ENCODE assay signal across 15 cellular contexts in the genomic region with DNA sequence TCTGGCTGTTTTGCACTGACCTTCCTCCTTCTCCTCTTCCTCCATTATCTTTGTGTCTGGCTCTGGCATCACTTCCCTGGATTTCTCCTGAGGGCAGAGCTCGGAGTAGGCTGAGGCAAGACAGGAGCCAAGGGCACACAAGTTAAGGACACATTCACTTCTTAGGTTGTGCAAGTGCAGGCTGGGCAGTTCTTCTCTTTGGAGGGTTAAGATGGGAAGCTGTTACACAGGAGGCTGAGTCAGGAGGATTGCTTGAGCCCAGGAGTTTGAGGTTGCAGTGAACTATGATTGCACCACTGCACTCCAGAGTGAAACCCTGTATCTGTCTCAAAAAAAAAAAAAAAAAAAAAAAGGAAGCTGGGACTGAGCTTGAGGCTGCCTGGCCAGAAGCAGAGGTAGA.
"Had no signal": no experiment of that assay in that cellular context is flagged by ENCODE, and none has a peak within 500 bp of the region (broad histone marks: within the 10 kb centered on the region; RNA-seq: fewer than 3 reads in every experiment).

No MANE protein-coding gene starts in this region.

- H3K36me3 ChIP-seq: brain microvascular endothelial cell, spleen, tibial nerve had no signal

- ATAC-seq: activated CD8-positive, alpha-beta memory T cell treated with anti-CD3 and anti-CD28 coated beads, Interleukin-2, amount 10 ng/mL, durations not matched to agents 7 days and 5 days; esophagus mucosa; left cardiac atrium; sciatic nerve; stimulated activated naive B cell treated with anti-CD40 and anti-IgM and Interleukin-4, amounts not matched to agents 10 μg/mL and 1 μg/mL and 100 μg/mL, for 72 hours had no signal

- DNase-seq: activated CD4-positive, alpha-beta T cell treated with anti-CD3 and anti-CD28 coated beads, Interleukin-2, amount 50 U/mL, for 48 hours; activated CD4-positive, CD25-positive, alpha-beta regulatory T cell treated with anti-CD3 and anti-CD28 coated beads, Interleukin-2, amount 50 U/mL, for 72 hours; activated CD8-positive, alpha-beta memory T cell treated with anti-CD3 and anti-CD28 coated beads, Interleukin-2, amount 10 ng/mL, durations not matched to agents 7 days and 5 days; activated gamma-delta T cell; brain microvascular endothelial cell; cerebellar nuclear complex; glutamatergic neuron; left cardiac atrium; naive B cell; spleen; stimulated activated CD4-positive, alpha-beta T cell treated with anti-CD3 and anti-CD28 coated beads, Interleukin-1b, Interleukin-23, amount 100 ng/mL, for 48 hours; stimulated activated naive B cell treated with anti-CD40 and anti-IgM and Interleukin-4, amounts not matched to agents 10 μg/mL and 1 μg/mL and 100 μg/mL, for 72 hours had no signal

- H3K4me1 ChIP-seq: spleen, tibial nerve had no signal

- H3K27me3 ChIP-seq: brain microvascular endothelial cell, spleen, tibial nerve had no signal

- H3K9me3 ChIP-seq: tibial nerve had no signal

- H3K4me3 ChIP-seq: spleen, tibial nerve had no signal

- H3K27ac ChIP-seq: brain microvascular endothelial cell, tibial nerve had no signal
